Comparison of ENCODE assay signal across 7 cellular contexts in genomic region chr6:155534678-155535077, GRCh38.
"Had no signal": no experiment of that assay in that cellular context is flagged by ENCODE, and none has a peak within 500 bp of the region (broad histone marks: within the 10 kb centered on the region; RNA-seq: fewer than 3 reads in every experiment).

No MANE protein-coding gene starts in this region.

- H3K4me3 ChIP-seq: K562 had no signal

- DNase-seq: IMR-90, KBM-7, KG1 had no signal

- H3K4me2 ChIP-seq: KMS-11 had no signal

- ATAC-seq: K562 had no signal

- H3K27ac ChIP-seq: HL-60, KMS-11 had no signal

- H3K9ac ChIP-seq: KMS-11 had no signal

- FAIRE-seq: HTR-8/SVneo, K562 had no signal
